ENCODE assay signal across 14 cellular contexts in genomic region chr20:10919549-10920140, GRCh38.
A peak's percentile ranks its signal among the peaks of the same experiment; 100 is the strongest.
DNase-seq lines count a peak whose midpoint lies in the region; ATAC-seq, FAIRE-seq and TF ChIP-seq lines count a peak whose summit lies in the region.
"Had no signal": no experiment of that assay in that cellular context is flagged by ENCODE, and none has a peak within 500 bp of the region (broad histone marks: within the 10 kb centered on the region; RNA-seq: fewer than 3 reads in every experiment).

No MANE protein-coding gene starts in this region.

- in situ Hi-C loops in IMR-90 (cut with MboI; ENCODE audit: low sequenced_read_pairs): no loop called here

- peak in 1 of 2 experiments; percentile 23 for DNase-seq in A549 (ENCODE audit: low read depth in 1 of 2, low spot score in 1 of 2)
- peak; percentile 86 for DNase-seq in IMR-90
- DNase-seq in dedifferentiated amniotic fluid mesenchymal stem cell (ENCODE audit: extremely low spot score): peak; percentile 41
- no peak for DNase-seq in left lung
- no peak for DNase-seq in stimulated activated naive B cell treated with anti-CD40 and anti-IgM and Interleukin-4, amounts not matched to agents 10 μg/mL and 1 μg/mL and 100 μg/mL, for 72 hours
- DNase-seq: activated B cell treated with CpG ODN at 0.5 μM for 24 hours; activated T-cell treated with anti-CD3 and anti-CD28 coated beads, Interleukin-2, amount 50 U/mL, for 24 hours; anterior cingulate cortex; NCI-H2171 treated with DMSO at 0.1 percent for 48 hours; Peyer's patch; stimulated activated naive CD4-positive, alpha-beta T cell had no signal

- H2AK9ac ChIP-seq in IMR-90 (replicated peaks; ENCODE audit: low read depth, low read length, poor library complexity): peak overlapping the region; percentile 81

- no peak for TF ChIP-seq EP300 in A549 (IDR thresholded peaks at IDR 0.05)

- intact Hi-C loops in IMR-90 (cut with micrococcal nuclease) (loop anchor here (5.0 to 10.0 kb wide), 6 partner anchors 207 to 623 kb away; no protein-coding TSS in a partner anchor), left lung (cut with DNase I) (no loop called here)

- H2BK15ac ChIP-seq in IMR-90 (ENCODE audit: low read depth, low read length): peak overlapping the region; percentile 65; the same call in 2 of the 3 replicates

- H4K5ac ChIP-seq in IMR-90 (ENCODE audit: low read depth, low read length): peak overlapping the region; percentile 72

- H3K9ac ChIP-seq in IMR-90 (ENCODE audit: low read depth, low read length): no peak overlapping the region

- no peaks in the 10 kb centered on the region for H4K20me1 ChIP-seq in IMR-90 (ENCODE audit: insufficient read depth, low read length)

- H3K18ac ChIP-seq in IMR-90 (ENCODE audit: low read depth, low read length): peak overlapping the region; percentile 67

- no peaks in the 10 kb centered on the region for H3K36me3 Mint-ChIP-seq in stimulated activated naive B cell treated with anti-CD40 and anti-IgM and Interleukin-4, amounts not matched to agents 10 μg/mL and 1 μg/mL and 100 μg/mL, for 72 hours

- H3K9me3 Mint-ChIP-seq in stimulated activated naive B cell treated with anti-CD40 and anti-IgM and Interleukin-4, amounts not matched to agents 10 μg/mL and 1 μg/mL and 100 μg/mL, for 72 hours: peaks cover 0 to 6% of the 10 kb centered on the region in 2 donors

- H3K56ac ChIP-seq in IMR-90 (ENCODE audit: extremely low read depth, insufficient read depth, low read length): no peak overlapping the region; the same call in 1 of the 2 replicates

- H3K9me3 ChIP-seq in A549: no peaks in the 10 kb centered on the region
- no peaks in the 10 kb centered on the region for H3K9me3 ChIP-seq in IMR-90 (ENCODE audit: control insufficient read depth, insufficient read depth, low read length)
- no peaks in the 10 kb centered on the region for H3K9me3 ChIP-seq in left lung
- H3K9me3 ChIP-seq: Peyer's patch had no signal

- peak overlapping the region; percentile 93 for H2BK120ac ChIP-seq in IMR-90 (ENCODE audit: low read depth, low read length)

- H3K4me2 ChIP-seq in A549 (peak overlapping the region; percentile 12; the same call in 2 of the 3 replicates), IMR-90 (ENCODE audit: low read depth, low read length) (no peak overlapping the region; the same call in 1 of the 2 replicates)

- TF ChIP-seq RAD21 in A549 (conservative IDR thresholded peaks at IDR 0.05 in 1 of 2, IDR thresholded peaks at IDR 0.05 in 1 of 2): no peak
- no peak for TF ChIP-seq RAD21 in IMR-90 (IDR thresholded peaks at IDR 0.05; ENCODE audit: low read length)

- H3K4ac ChIP-seq in IMR-90 (ENCODE audit: low read depth, low read length): peak overlapping the region; percentile 89

- no peak overlapping the region for H3K23ac ChIP-seq in IMR-90 (ENCODE audit: low read depth, low read length)

- dilution Hi-C loops in IMR-90 (cut with HindIII; ENCODE audit: low sequenced_read_pairs, unreplicated experiment): no loop called here

- CTCF ChIA-PET in A549 (lab: Yijun Ruan, JAX): interaction anchor here (1.2 to 2.3 kb wide), 5 partner anchors 114 to 942 kb away, joined by 3 to 7 read pairs (median 5); partner anchors contain the start of gene JAG1
- CTCF ChIA-PET in IMR-90 (lab: Yijun Ruan, JAX): interaction anchor here (1.0 to 1.4 kb wide), 2 partner anchors 14 to 29 kb away, joined by 3 to 7 read pairs; no protein-coding TSS in a partner anchor

- no peak overlapping the region for H3K4me3 Mint-ChIP-seq in stimulated activated naive B cell treated with anti-CD40 and anti-IgM and Interleukin-4, amounts not matched to agents 10 μg/mL and 1 μg/mL and 100 μg/mL, for 72 hours
- H3K4me3 Mint-ChIP-seq: activated B cell treated with CpG ODN at 0.5 μM for 24 hours; activated T-cell treated with anti-CD3 and anti-CD28 coated beads, Interleukin-2, amount 50 U/mL, for 24 hours had no signal

- WGBS in A549 (ENCODE audit: missing lambda C conversion rate): 36% methylated on average over 5 of the region's 5 CpGs
- WGBS in IMR-90 (ENCODE audit: extremely low coverage in 2 of 2, insufficient read length in 1 of 2), 2 experiments: no CpG with 5 or more reads among the region's 5 CpGs

- H3K27ac Mint-ChIP-seq in stimulated activated naive B cell treated with anti-CD40 and anti-IgM and Interleukin-4, amounts not matched to agents 10 μg/mL and 1 μg/mL and 100 μg/mL, for 72 hours: no peak overlapping the region
- H3K27ac Mint-ChIP-seq: activated B cell treated with CpG ODN at 0.5 μM for 24 hours; activated T-cell treated with anti-CD3 and anti-CD28 coated beads, Interleukin-2, amount 50 U/mL, for 24 hours had no signal

- H3K27ac ChIP-seq in A549 (peak overlapping the region in 1 of 2 experiments; percentile 67; a peak in 4 of 6 replicates), IMR-90 (ENCODE audit: insufficient read depth, low read length) (peak overlapping the region; percentile 70), left lung (no peak overlapping the region)
- H3K27ac ChIP-seq: Peyer's patch had no signal

- no peaks in the 10 kb centered on the region for H3K4me1 Mint-ChIP-seq in stimulated activated naive B cell treated with anti-CD40 and anti-IgM and Interleukin-4, amounts not matched to agents 10 μg/mL and 1 μg/mL and 100 μg/mL, for 72 hours
- H3K4me1 Mint-ChIP-seq: activated B cell treated with CpG ODN at 0.5 μM for 24 hours had no signal

- H3K27me3 Mint-ChIP-seq in stimulated activated naive B cell treated with anti-CD40 and anti-IgM and Interleukin-4, amounts not matched to agents 10 μg/mL and 1 μg/mL and 100 μg/mL, for 72 hours: no peaks in the 10 kb centered on the region
- H3K27me3 Mint-ChIP-seq: activated B cell treated with CpG ODN at 0.5 μM for 24 hours; activated T-cell treated with anti-CD3 and anti-CD28 coated beads, Interleukin-2, amount 50 U/mL, for 24 hours had no signal

- H3K27me3 ChIP-seq in IMR-90 (ENCODE audit: control insufficient read depth, insufficient read depth, low read length) (no peaks in the 10 kb centered on the region), left lung (no peaks in the 10 kb centered on the region)
- H3K27me3 ChIP-seq: Peyer's patch had no signal

- H4K91ac ChIP-seq in IMR-90 (ENCODE audit: insufficient read depth, low read depth, low read length): peak overlapping the region; percentile 78

- POLR2A ChIA-PET in A549 (lab: Yijun Ruan, JAX): no interaction called here
- POLR2A ChIA-PET in IMR-90 (lab: Charles Lee; ENCODE audit: unreplicated experiment): no interaction called here

- no peaks in the 10 kb centered on the region for H3K79me1 ChIP-seq in IMR-90 (ENCODE audit: low read depth in 1 of 2, low read length in 2 of 2)

- peak overlapping the region; percentile 44 to 56 for H4K8ac ChIP-seq in IMR-90 (ENCODE audit: low read depth in 2 of 2, low read length in 2 of 2)

- H2BK5ac ChIP-seq in IMR-90 (ENCODE audit: low read depth, low read length, poor library complexity, severe bottlenecking): peak overlapping the region; percentile 62

- H2AK5ac ChIP-seq in IMR-90 (ENCODE audit: low read depth, low read length): peak overlapping the region; percentile 77

- peak overlapping the region; percentile 92 for H2BK20ac ChIP-seq in IMR-90 (ENCODE audit: low read depth, low read length)

- no peak overlapping the region for H3K4me3 ChIP-seq in A549
- no peak overlapping the region for H3K4me3 ChIP-seq in IMR-90 (ENCODE audit: insufficient read depth, low read depth, low read length)
- H3K4me3 ChIP-seq in left lung: no peak overlapping the region
- H3K4me3 ChIP-seq: Peyer's patch had no signal

- ATAC-seq in A549: peak in 1 of 2 experiments; percentile 4; a peak in 2 of 6 replicates
- ATAC-seq in IMR-90 (ENCODE audit: low read depth): peak; percentile 56
- ATAC-seq in left lung: peak; percentile 25
- no peak for ATAC-seq in stimulated activated naive B cell treated with anti-CD40 and anti-IgM and Interleukin-4, amounts not matched to agents 10 μg/mL and 1 μg/mL and 100 μg/mL, for 72 hours (replicated peaks)
- no peak for ATAC-seq in HG03378 (IDR thresholded peaks at IDR 0.05; ENCODE audit: unreplicated experiment)
- no peak for ATAC-seq in HG02973 (IDR thresholded peaks at IDR 0.05; ENCODE audit: unreplicated experiment)
- ATAC-seq in GM21529 (IDR thresholded peaks at IDR 0.05; ENCODE audit: unreplicated experiment): no peak

- peaks cover 10% of the 10 kb centered on the region for H3K9me1 ChIP-seq in IMR-90 (ENCODE audit: insufficient read depth, low read length)

- H2AFZ ChIP-seq in IMR-90 (replicated peaks; ENCODE audit: low read length, poor library complexity): peak overlapping the region; percentile 59

- H3K4me1 ChIP-seq in A549 (peaks cover 43% of the 10 kb centered on the region), IMR-90 (ENCODE audit: control insufficient read depth, insufficient read depth, low read length) (peaks cover 26% of the 10 kb centered on the region), left lung (no peaks in the 10 kb centered on the region)
- H3K4me1 ChIP-seq: Peyer's patch had no signal

- no peaks in the 10 kb centered on the region for H3K36me3 ChIP-seq in IMR-90 (ENCODE audit: control insufficient read depth, insufficient read depth, low read length)
- no peaks in the 10 kb centered on the region for H3K36me3 ChIP-seq in left lung
- H3K36me3 ChIP-seq: Peyer's patch had no signal

- TF ChIP-seq CTCF in A549 (IDR thresholded peaks at IDR 0.05) (no peak), IMR-90 (conservative IDR thresholded peaks at IDR 0.05; ENCODE audit: low read depth, low read length) (no peak), left lung (IDR thresholded peaks at IDR 0.05) (no peak)

- peak; percentile 49 for FAIRE-seq in A549 (lab: Jason Lieb, UNC)

- TF ChIP-seq POLR2A in A549 (IDR thresholded peaks at IDR 0.05; ENCODE audit: low read length): no peak
- no peak for TF ChIP-seq POLR2A in IMR-90 (IDR thresholded peaks at IDR 0.05; ENCODE audit: low read depth, low read length)

- H3K14ac ChIP-seq in IMR-90 (replicated peaks; ENCODE audit: low read depth, low read length): peak overlapping the region; percentile 63

- BruUV-seq in IMR-90 (replicated peaks; lab: Mats Ljungman, UMichigan): no TSS peak

TF ChIP-seq in A549, 52 proteins besides CTCF, POLR2A, EP300 and RAD21 (continues in another document):
- no peak for TF ChIP-seq NFE2L2 (conservative IDR thresholded peaks at IDR 0.05; ENCODE audit: low read length)
- no peak for TF ChIP-seq HES2 (IDR thresholded peaks at IDR 0.05)
- no peak for TF ChIP-seq BHLHE40 (IDR thresholded peaks at IDR 0.05; ENCODE audit: low read depth, low read length)
- TF ChIP-seq RARB (CRISPR knock-in tag; IDR thresholded peaks at IDR 0.05): no peak

TF ChIP-seq in IMR-90, 13 proteins besides CTCF, POLR2A, EP300 and RAD21 (continues in another document):
- TF ChIP-seq RCOR1 (IDR thresholded peaks at IDR 0.05; ENCODE audit: insufficient replicate concordance, low read length) (no peak), MAFK (IDR thresholded peaks at IDR 0.05; ENCODE audit: low read depth, low read length) (peak; percentile 46; the same call in 1 of the 2 replicates)

Comparison
In these comparisons a context has a peak if more than half of its experiments do, and no peak if none do; other contexts are left out.
1. ATAC-seq: peak in IMR-90 (single experiment) and left lung (single experiment); none in stimulated activated naive B cell treated with anti-CD40 and anti-IgM and Interleukin-4, amounts not matched to agents 10 μg/mL and 1 μg/mL and 100 μg/mL, for 72 hours (0 of 2), HG03378 (single experiment), HG02973 (single experiment) and GM21529 (single experiment).
2. DNase-seq: peak in IMR-90 (single experiment) and dedifferentiated amniotic fluid mesenchymal stem cell (single experiment); none in left lung (0 of 2) and stimulated activated naive B cell treated with anti-CD40 and anti-IgM and Interleukin-4, amounts not matched to agents 10 μg/mL and 1 μg/mL and 100 μg/mL, for 72 hours (single experiment).